In the genomic region with DNA sequence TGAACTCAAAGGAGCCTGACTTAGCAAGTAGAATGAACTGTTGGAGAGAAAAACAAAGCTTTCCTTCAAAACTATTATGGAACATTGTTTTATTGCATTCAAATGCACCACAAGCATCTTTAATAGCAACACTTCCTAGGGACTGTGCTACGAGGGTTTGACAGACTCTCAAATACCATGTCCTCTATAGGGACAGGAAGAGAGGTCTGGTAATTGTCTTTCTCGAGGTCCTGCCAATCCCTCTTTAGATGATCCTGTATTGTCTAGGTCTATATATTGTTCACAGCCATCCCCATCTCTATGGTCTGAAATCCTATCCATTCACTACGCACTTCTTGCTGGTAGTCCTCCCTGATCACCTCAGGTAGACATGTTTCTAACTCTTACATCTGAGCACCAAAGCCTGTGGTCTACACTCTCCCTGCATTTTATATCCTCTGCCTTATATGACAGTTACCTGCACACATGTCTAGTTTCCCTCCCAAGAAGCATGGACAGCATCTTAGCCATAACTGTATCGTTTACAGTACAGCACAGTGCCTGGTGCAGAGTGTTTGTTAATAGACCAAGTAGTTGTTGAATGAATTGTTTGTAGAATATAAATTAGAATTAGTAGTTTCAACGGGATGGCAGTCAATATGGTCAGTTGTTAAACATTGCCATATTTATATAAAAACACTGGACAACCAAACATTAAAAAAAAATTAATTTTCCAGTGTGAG, we compare ENCODE assay signal across 27 cellular contexts. TPM values are rescaled to one million over a fixed set of nuclear protein-coding genes. Genes with fewer than 3 reads are reported as not detected.
DNase-seq lines count a peak whose midpoint lies in the region; ATAC-seq, FAIRE-seq and TF ChIP-seq lines count a peak whose summit lies in the region.
"Had no signal": no experiment of that assay in that cellular context is flagged by ENCODE, and none has a peak within 500 bp of the region (broad histone marks: within the 10 kb centered on the region; RNA-seq: fewer than 3 reads in every experiment).

No MANE protein-coding gene starts in this region.

- intact Hi-C loops in heart right ventricle (cut with DNase I) (loop anchor here in 1 of 10 donors (5.0 kb wide), 2 partner anchors 51 to 101 kb away; no protein-coding TSS in a partner anchor), left cardiac atrium (cut with DNase I) (no loop called here), endothelial cell of umbilical vein (cut with micrococcal nuclease) (loop anchor here (1.0 kb wide), 1 partner anchor 102 kb away; no protein-coding TSS in a partner anchor), aorta (cut with DNase I) (loop anchor here in 1 of 2 donors (5.0 kb wide), 1 partner anchor 101 kb away; no protein-coding TSS in a partner anchor)
- intact Hi-C loops in activated CD8-positive, alpha-beta T cell treated with anti-CD3 and anti-CD28 coated beads for 36 hours (cut with micrococcal nuclease), result no loop called here

- CTCF ChIA-PET in endothelial cell of umbilical vein (lab: Charles Lee), result interaction anchor here (0.6 to 4.6 kb wide), 11 partner anchors 11 to 175 kb away, joined by 3 to 36 read pairs (median 4); partner anchors contain the start of gene LRRC17
- CTCF ChIA-PET in activated CD8-positive, alpha-beta T cell treated with anti-CD3 and anti-CD28 coated beads for 36 hours (lab: Charles Lee), result interaction anchor here (1.0 kb wide), 1 partner anchor 11 kb away, joined by 3 read pairs; no protein-coding TSS in a partner anchor

- ATAC-seq in heart right ventricle (no peak), left cardiac atrium (no peak), aorta (ENCODE audit: low FRiP score) (no peak), HG03354 (IDR thresholded peaks at IDR 0.05; ENCODE audit: poor library complexity, severe bottlenecking, unreplicated experiment) (no peak)
- no peak for ATAC-seq in activated CD8-positive, alpha-beta T cell treated with anti-CD3 and anti-CD28 coated beads for 36 hours

- H2AFZ ChIP-seq in endothelial cell of umbilical vein (ENCODE audit: low read depth, low read length), result no peak overlapping the region

- no peaks in the 10 kb centered on the region for H4K20me1 ChIP-seq in endothelial cell of umbilical vein (replicated peaks; ENCODE audit: control insufficient read depth, extremely low read depth, insufficient read depth, low read length)

- H3K9me1 ChIP-seq in endothelial cell of umbilical vein (replicated peaks; ENCODE audit: control insufficient read depth, extremely low read depth, insufficient read depth, low read length), result no peaks in the 10 kb centered on the region

- TF ChIP-seq POLR2A in endothelial cell of umbilical vein (IDR thresholded peaks at IDR 0.05; ENCODE audit: low read depth, low read length), result no peak

- H3K4me3 ChIP-seq in heart right ventricle (no peak overlapping the region), endothelial cell of umbilical vein (replicated peaks in 1 of 3; ENCODE audit: insufficient read depth in 1 of 3, low read depth in 1 of 3, low read length in 3 of 3) (no peak overlapping the region), neutrophil (ENCODE audit: low read depth in 1 of 2, low read length in 1 of 2) (no peak overlapping the region), aorta (ENCODE audit: low read length in 2 of 2) (no peak overlapping the region), SJCRH30 (no peak overlapping the region)
- H3K4me3 ChIP-seq: tibial artery had no signal

- peak overlapping the region; percentile 38 for H3K9ac ChIP-seq in endothelial cell of umbilical vein (replicated peaks; ENCODE audit: extremely low read depth, insufficient read depth, low read length)

- no peaks in the 10 kb centered on the region for H3K9me3 ChIP-seq in heart right ventricle
- no peaks in the 10 kb centered on the region for H3K9me3 ChIP-seq in endothelial cell of umbilical vein (replicated peaks; ENCODE audit: control insufficient read depth, insufficient read depth, low read length)
- no peaks in the 10 kb centered on the region for H3K9me3 ChIP-seq in neutrophil
- no peaks in the 10 kb centered on the region for H3K9me3 ChIP-seq in aorta (ENCODE audit: control insufficient read depth, low read length)
- H3K9me3 ChIP-seq in SJCRH30 (replicated peaks), result no peaks in the 10 kb centered on the region
- H3K9me3 ChIP-seq: BE2C, Caco-2, tibial artery had no signal

- no TSS peak for BruUV-seq in endothelial cell of umbilical vein (replicated peaks; lab: Mats Ljungman, UMichigan)

- H3K4me1 ChIP-seq in heart right ventricle, result peaks cover 2 to 48% (median 29%) of the 10 kb centered on the region in 9 donors
- H3K4me1 ChIP-seq in endothelial cell of umbilical vein (ENCODE audit: control insufficient read depth, extremely low read depth, insufficient read depth, low read length), result peaks cover 51% of the 10 kb centered on the region
- H3K4me1 ChIP-seq in neutrophil (ENCODE audit: control insufficient read depth in 1 of 2, insufficient read depth in 1 of 2, low read depth in 1 of 2, low read length in 1 of 2), result peaks cover 21 to 30% of the 10 kb centered on the region in 2 experiments
- peaks cover 5 to 11% of the 10 kb centered on the region in 2 donors for H3K4me1 ChIP-seq in aorta (ENCODE audit: control insufficient read depth in 1 of 2, insufficient read depth in 2 of 2, low read length in 2 of 2)
- peaks cover 17% of the 10 kb centered on the region for H3K4me1 ChIP-seq in SJCRH30

- no peaks in the 10 kb centered on the region for H3K9me3 Mint-ChIP-seq in activated CD8-positive, alpha-beta T cell treated with anti-CD3 and anti-CD28 coated beads for 36 hours
- H3K9me3 Mint-ChIP-seq: nephron progenitor cell had no signal

- no peaks in the 10 kb centered on the region for H3K36me3 ChIP-seq in heart right ventricle
- no peaks in the 10 kb centered on the region for H3K36me3 ChIP-seq in endothelial cell of umbilical vein (ENCODE audit: control insufficient read depth in 2 of 2, extremely low read depth in 1 of 2, insufficient read depth in 2 of 2, low read length in 2 of 2)
- H3K36me3 ChIP-seq in neutrophil, result no peaks in the 10 kb centered on the region
- H3K36me3 ChIP-seq in aorta (ENCODE audit: control insufficient read depth in 1 of 2, insufficient read depth in 2 of 2, low read length in 1 of 2), result no peaks in the 10 kb centered on the region
- no peaks in the 10 kb centered on the region for H3K36me3 ChIP-seq in SJCRH30
- H3K36me3 ChIP-seq: BE2C, tibial artery had no signal

- no peaks in the 10 kb centered on the region for H3K36me3 Mint-ChIP-seq in activated CD8-positive, alpha-beta T cell treated with anti-CD3 and anti-CD28 coated beads for 36 hours (ENCODE audit: low read depth)

- H3K27me3 ChIP-seq in heart right ventricle (no peaks in the 10 kb centered on the region), endothelial cell of umbilical vein (ENCODE audit: control insufficient read depth in 2 of 2, insufficient read depth in 2 of 2, low read length in 2 of 2) (no peaks in the 10 kb centered on the region), neutrophil (no peaks in the 10 kb centered on the region), aorta (ENCODE audit: control insufficient read depth in 1 of 2, insufficient read depth in 2 of 2, low read length in 1 of 2) (no peaks in the 10 kb centered on the region), SJCRH30 (no peaks in the 10 kb centered on the region)
- H3K27me3 ChIP-seq: BE2C, tibial artery had no signal

- 79 to 84% methylated on average over 5 of the region's 5 CpGs for WGBS in heart right ventricle, 2 donors
- 58 to 59% methylated on average over 5 of the region's 5 CpGs for WGBS in aorta, 2 donors

- DNase-seq in heart right ventricle, result no peak
- DNase-seq in left cardiac atrium, result no peak
- DNase-seq in endothelial cell of umbilical vein (ENCODE audit: low read depth, low spot score), result no peak
- no peak for DNase-seq in aorta
- no peak for DNase-seq in activated CD8-positive, alpha-beta T cell treated with anti-CD3 and anti-CD28 coated beads for 36 hours
- no peak for DNase-seq in SJCRH30
- DNase-seq: activated CD4-positive, alpha-beta T cell treated with anti-CD3 and anti-CD28 coated beads for 1 hour; activated CD8-positive, alpha-beta memory T cell treated with anti-CD3 and anti-CD28 coated beads for 24 hours; activated naive CD4-positive, alpha-beta T cell treated with anti-CD3 and anti-CD28 coated beads, Interleukin-2, amount 50 U/mL, for 16 hours; BE2C; DND-41; effector memory CD4-positive, alpha-beta T cell; mesendoderm; NCI-H1105; NCI-H2029 treated with DMSO at 0.1 percent for 48 hours; NCI-H748 treated with DMSO at 0.1 percent for 48 hours; nephron progenitor cell; SHP77 treated with DMSO at 0.1 percent for 48 hours; stimulated activated CD4-positive, alpha-beta T cell treated with anti-CD3 and anti-CD28 coated beads, Interleukin-2, amount 100 ng/mL, for 48 hours; stimulated activated naive CD4-positive, alpha-beta T cell; T-helper 1 cell had no signal

- H3K79me2 ChIP-seq in endothelial cell of umbilical vein (ENCODE audit: control insufficient read depth, insufficient read depth, low read length), result no peaks in the 10 kb centered on the region

- POLR2A ChIA-PET in endothelial cell of umbilical vein (lab: Charles Lee), result interaction anchor here (1.5 kb wide), 1 partner anchor 16 kb away, joined by 3 read pairs; no protein-coding TSS in a partner anchor
- POLR2A ChIA-PET in activated CD8-positive, alpha-beta T cell treated with anti-CD3 and anti-CD28 coated beads for 36 hours (lab: Charles Lee), result no interaction called here

- H3K4me1 Mint-ChIP-seq in activated CD8-positive, alpha-beta T cell treated with anti-CD3 and anti-CD28 coated beads for 36 hours (ENCODE audit: low read depth), result no peaks in the 10 kb centered on the region
- H3K4me1 Mint-ChIP-seq: nephron progenitor cell had no signal

- no peak overlapping the region for H3K27ac Mint-ChIP-seq in activated CD8-positive, alpha-beta T cell treated with anti-CD3 and anti-CD28 coated beads for 36 hours
- H3K27ac Mint-ChIP-seq: nephron progenitor cell had no signal

- H3K27ac ChIP-seq in heart right ventricle (peak overlapping the region in 6 of 10 donors; percentile 5 to 68 (median 22)), endothelial cell of umbilical vein (ENCODE audit: insufficient read depth, low read depth, low read length) (peak overlapping the region; percentile 89), neutrophil (peak overlapping the region; percentile 16), aorta (ENCODE audit: low read depth in 1 of 2, low read length in 2 of 2) (peak overlapping the region; percentile 62 to 71), SJCRH30 (no peak overlapping the region; the same call in 1 of the 2 replicates)
- H3K27ac ChIP-seq: 22Rv1 had no signal

- H3K4me3 Mint-ChIP-seq in activated CD8-positive, alpha-beta T cell treated with anti-CD3 and anti-CD28 coated beads for 36 hours, result no peak overlapping the region
- H3K4me3 Mint-ChIP-seq: nephron progenitor cell had no signal

- no peaks in the 10 kb centered on the region for H3K27me3 Mint-ChIP-seq in activated CD8-positive, alpha-beta T cell treated with anti-CD3 and anti-CD28 coated beads for 36 hours

- dilution Hi-C loops in endothelial cell of umbilical vein (cut with MboI; ENCODE audit: extremely low pct_ligation_motif_present, low sequenced_read_pairs), result no loop called here

- TF ChIP-seq CTCF in heart right ventricle (IDR thresholded peaks at IDR 0.05), result no peak
- TF ChIP-seq CTCF in endothelial cell of umbilical vein (IDR thresholded peaks at IDR 0.05; ENCODE audit: extremely low read depth in 1 of 2, insufficient read depth in 1 of 2, low read depth in 1 of 2, low read length in 2 of 2), result no peak
- no peak for TF ChIP-seq CTCF in neutrophil (IDR thresholded peaks at IDR 0.05)
- TF ChIP-seq CTCF in activated CD8-positive, alpha-beta T cell treated with anti-CD3 and anti-CD28 coated beads for 36 hours (IDR thresholded peaks at IDR 0.05), result no peak

- peak; percentile 52 for FAIRE-seq in endothelial cell of umbilical vein (lab: Jason Lieb, UNC)
- FAIRE-seq: H1 had no signal

- no peak overlapping the region for H3K4me2 ChIP-seq in endothelial cell of umbilical vein (ENCODE audit: insufficient read depth, low read length)

RNA-seq across cellular contexts. Expression of gene LRRC17, which starts 21.7 kb away (rescaled TPM):
- total RNA-seq in heart right ventricle, result 1 to 10 TPM in 7 of 10 donors, under 1 TPM in 3; 0.12 to 9.5 (median 2.6) TPM
- polyA plus RNA-seq in heart right ventricle, result 1 to 10 TPM; 2.5 to 2.7 TPM
- 1 to 10 TPM; 2.5 to 5.9 TPM for total RNA-seq in left cardiac atrium
- total RNA-seq in endothelial cell of umbilical vein, result 22.7 and 31.9 TPM in 2 replicates
- 27.1 and 33.7 TPM in 2 replicates for polyA plus RNA-seq in endothelial cell of umbilical vein
- 40.7 and 43.1 TPM in 2 replicates for polyA plus RNA-seq in endothelial cell of umbilical vein (2011; cell fraction: cytosol; rRNA removed)
- polyA plus RNA-seq in endothelial cell of umbilical vein (2011; cell fraction: nucleus; rRNA removed), result 23.9 and 34.4 TPM in 2 replicates
- polyA plus RNA-seq in endothelial cell of umbilical vein (2012), result 34.1 and 35.1 TPM in 2 replicates
- 19.6 and 27.8 TPM in 2 replicates for polyA minus RNA-seq in endothelial cell of umbilical vein
- polyA minus RNA-seq in endothelial cell of umbilical vein (2011; cell fraction: cytosol; rRNA and poly(A)+ RNA removed), result not detected
- polyA minus RNA-seq in endothelial cell of umbilical vein (2011; cell fraction: nucleus; rRNA and poly(A)+ RNA removed), result 11.8 and 21.0 TPM in 2 replicates
- 10 to 100 TPM in 1 of 2 donors, 1 to 10 TPM in 1; 8.1 to 30.5 TPM for total RNA-seq in aorta
- 10 to 100 TPM; 18.7 to 69.6 TPM for polyA plus RNA-seq in aorta
- total RNA-seq in activated CD8-positive, alpha-beta T cell treated with anti-CD3 and anti-CD28 coated beads for 36 hours, result not detected
- total RNA-seq in SJCRH30 (2014; rRNA removed; shearing (Covaris generic)), result 67.1 and 71.2 TPM in 2 replicates
